Comparison of ENCODE assay signal across 8 cellular contexts in genomic region chr5:132736853-132737833, GRCh38. TPM values are rescaled to one million over a fixed set of nuclear protein-coding genes. Genes with fewer than 3 reads are reported as not detected.
A peak's percentile ranks its signal among the peaks of the same experiment; 100 is the strongest.
DNase-seq lines count a peak whose midpoint lies in the region; ATAC-seq and TF ChIP-seq lines count a peak whose summit lies in the region.

Gene KIF3A, minus strand, starts transcription at chr5:132737546. Its CDS starts 127 bp downstream, at chr5:132737419.

- no peaks in the 10 kb centered on the region for H3K9me3 Mint-ChIP-seq in activated CD4-positive, alpha-beta T cell treated with anti-CD3 and anti-CD28 coated beads for 36 hours (ENCODE audit: low read depth)

- H3K27me3 ChIP-seq in BE2C: no peaks in the 10 kb centered on the region

- H3K36me3 Mint-ChIP-seq in activated CD4-positive, alpha-beta T cell treated with anti-CD3 and anti-CD28 coated beads for 36 hours (ENCODE audit: low read depth): peaks cover 6% of the 10 kb centered on the region

- H3K4me3 ChIP-seq in BE2C (ENCODE audit: low read depth, low read length): peak within 1 kb of the TSS; percentile 87

- H3K27me3 Mint-ChIP-seq in activated CD4-positive, alpha-beta T cell treated with anti-CD3 and anti-CD28 coated beads for 36 hours: no peaks in the 10 kb centered on the region

- H3K4me1 Mint-ChIP-seq in activated CD4-positive, alpha-beta T cell treated with anti-CD3 and anti-CD28 coated beads for 36 hours: peaks cover 30% of the 10 kb centered on the region

- CTCF ChIA-PET in activated CD4-positive, alpha-beta T cell treated with anti-CD3 and anti-CD28 coated beads for 36 hours (lab: Charles Lee): interaction anchor here (0.5 to 2.8 kb wide), 11 partner anchors 9 to 500 kb away, joined by 3 to 11 read pairs (median 4); partner anchors contain the start of genes CCNI2 and RAD50

- DNase-seq in BE2C: peak; percentile 98
- DNase-seq in GM19238 (ENCODE audit: insufficient read length, low spot score): peak; percentile 99
- DNase-seq in NCI-H524 (lab: John Stamatoyannopoulos, UW): peak; percentile 91 to 95
- DNase-seq in activated CD4-positive, alpha-beta T cell treated with anti-CD3 and anti-CD28 coated beads for 36 hours: peak; percentile 99
- DNase-seq in kidney tubule cell (ENCODE audit: low spot score): peak; percentile 99
- DNase-seq in stimulated activated CD4-positive, alpha-beta T cell treated with anti-CD3 and anti-CD28 coated beads, Interleukin-1b, Interleukin-23, amount 100 ng/mL, for 24 hours (ENCODE audit: low read depth in 4 of 4, low spot score in 1 of 4): peak; percentile 97 to 99 (median 98)

- H3K27ac ChIP-seq in cingulate gyrus (ENCODE audit: low read depth, low read length): peak within 1 kb of the TSS; percentile 62

- peak within 1 kb of the TSS; percentile 77 for H3K4me3 Mint-ChIP-seq in activated CD4-positive, alpha-beta T cell treated with anti-CD3 and anti-CD28 coated beads for 36 hours

- no peaks in the 10 kb centered on the region for H3K9me3 ChIP-seq in BE2C

- TF ChIP-seq CTCF in BE2C (IDR thresholded peaks at IDR 0.05; ENCODE audit: low read depth, low read length): 0 out of 2 replicates have a peak, but pooled peaks have one; percentile 0

- H3K27ac Mint-ChIP-seq in activated CD4-positive, alpha-beta T cell treated with anti-CD3 and anti-CD28 coated beads for 36 hours: peak within 1 kb of the TSS; percentile 70

- no peaks in the 10 kb centered on the region for H3K36me3 ChIP-seq in BE2C

- H3K4me1 ChIP-seq in BE2C: peaks cover 4% of the 10 kb centered on the region

- peak; percentile 85 for ATAC-seq in HG03442 (IDR thresholded peaks at IDR 0.05; ENCODE audit: unreplicated experiment)
- peak; percentile 94 for ATAC-seq in activated CD4-positive, alpha-beta T cell treated with anti-CD3 and anti-CD28 coated beads for 36 hours

- POLR2A ChIA-PET in activated CD4-positive, alpha-beta T cell treated with anti-CD3 and anti-CD28 coated beads for 36 hours (lab: Charles Lee): interaction anchor here (0.5 to 1.8 kb wide), 7 partner anchors 10 to 225 kb away, joined by 3 to 5 read pairs (median 4); partner anchors contain the start of gene CCNI2

- intact Hi-C loops in activated CD4-positive, alpha-beta T cell treated with anti-CD3 and anti-CD28 coated beads for 36 hours (cut with DNase I, micrococcal nuclease): loop anchor here (1.0 to 5.0 kb wide), 14 partner anchors 10 to 368 kb away; partner anchors contain the start of genes AFF4 (in 1 of the 2), CCNI2 (in 1 of the 2), GDF9 (in 1 of the 2) and HSPA4 (in 1 of the 2)

RNA-seq across cellular contexts. Expression of gene KIF3A, which starts in this region (rescaled TPM):
- polyA plus RNA-seq in BE2C (2012; ENCODE audit: insufficient read depth, insufficient read length, low read depth): 5.9 TPM
- total RNA-seq in activated CD4-positive, alpha-beta T cell treated with anti-CD3 and anti-CD28 coated beads for 36 hours: 10 to 100 TPM in 1 of 2 experiments, 1 to 10 TPM in 1; 7.1 to 10.6 TPM

Comparison
In these comparisons a context has a peak if more than half of its experiments do, and no peak if none do; other contexts are left out.
1. Peak in every context shown above with its lines: DNase-seq, ATAC-seq, H3K4me3 ChIP-seq and H3K27ac ChIP-seq.